In the genomic region with DNA sequence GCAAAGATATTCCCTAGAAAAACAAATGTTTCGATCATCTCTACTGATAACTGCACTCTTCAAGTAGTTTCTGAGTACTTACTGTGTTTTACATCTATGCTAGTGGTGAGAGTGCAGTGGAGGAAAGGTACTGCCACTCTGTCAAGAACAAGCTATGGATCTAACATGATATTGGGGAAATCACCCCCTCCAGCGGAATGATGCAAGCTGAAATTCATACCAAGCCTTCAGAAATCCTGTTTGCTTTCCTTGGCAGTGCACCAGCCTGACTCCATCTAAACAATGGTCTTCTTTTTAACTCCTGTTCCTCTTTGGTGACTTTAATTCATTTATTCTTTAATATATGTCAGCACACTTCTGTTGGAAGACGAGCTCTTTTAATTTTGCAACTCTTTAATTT, we compare ENCODE assay signal across 15 cellular contexts.
DNase-seq lines count a peak whose midpoint lies in the region; ATAC-seq and TF ChIP-seq lines count a peak whose summit lies in the region.
"Had no signal": no experiment of that assay in that cellular context is flagged by ENCODE, and none has a peak within 500 bp of the region (broad histone marks: within the 10 kb centered on the region; RNA-seq: fewer than 3 reads in every experiment).

No MANE protein-coding gene starts in this region.

- H3K36me3 ChIP-seq in OCI-LY1 (ENCODE audit: insufficient read depth, low read length), result no peaks in the 10 kb centered on the region

- H3K9ac ChIP-seq in OCI-LY1 (ENCODE audit: low read length), result peak overlapping the region; percentile 20

- no peaks in the 10 kb centered on the region for H3K79me2 ChIP-seq in OCI-LY1 (ENCODE audit: insufficient read depth, low read length)

- H3K27me3 ChIP-seq in OCI-LY1 (ENCODE audit: insufficient read depth, low read length), result no peaks in the 10 kb centered on the region
- H3K27me3 ChIP-seq: body of pancreas had no signal

- H3F3A ChIP-seq in OCI-LY1 (ENCODE audit: insufficient read depth, low read length), result peaks cover 24% of the 10 kb centered on the region

- no peak overlapping the region for H3K4me2 ChIP-seq in OCI-LY1 (ENCODE audit: low read length)

- TF ChIP-seq CTCF in OCI-LY1 (IDR thresholded peaks at IDR 0.05; ENCODE audit: low read length) (peak; percentile 31; the same call in 1 of the 2 replicates), nephron progenitor cell (IDR thresholded peaks at IDR 0.05) (no peak)

- peaks cover 61% of the 10 kb centered on the region for H3K4me1 ChIP-seq in OCI-LY1 (ENCODE audit: insufficient read depth, low read length, severe bottlenecking)

- H3K9me3 Mint-ChIP-seq in nephron progenitor cell, result no peaks in the 10 kb centered on the region
- no peaks in the 10 kb centered on the region for H3K9me3 Mint-ChIP-seq in activated naive CD8-positive, alpha-beta T cell treated with anti-CD3 and anti-CD28 coated beads for 36 hours

- no peak overlapping the region for H3K4me3 ChIP-seq in OCI-LY1 (ENCODE audit: low read depth, low read length, poor library complexity, severe bottlenecking)
- H3K4me3 ChIP-seq: body of pancreas had no signal

- ATAC-seq in HG03457 (IDR thresholded peaks at IDR 0.05; ENCODE audit: unreplicated experiment), result no peak
- ATAC-seq: body of pancreas, esophagus mucosa had no signal

- no peak overlapping the region for H3K4me3 Mint-ChIP-seq in nephron progenitor cell
- H3K4me3 Mint-ChIP-seq in activated naive CD8-positive, alpha-beta T cell treated with anti-CD3 and anti-CD28 coated beads for 36 hours, result no peak overlapping the region

- peak; percentile 17 for DNase-seq in Daoy (ENCODE audit: low read depth)
- peak; percentile 59 for DNase-seq in dedifferentiated amniotic fluid mesenchymal stem cell (ENCODE audit: extremely low spot score)
- no peak for DNase-seq in nephron progenitor cell
- no peak for DNase-seq in activated naive CD8-positive, alpha-beta T cell treated with anti-CD3 and anti-CD28 coated beads for 36 hours
- no peak for DNase-seq in NCI-H1092 treated with DMSO at 0.1 percent for 48 hours (lab: John Stamatoyannopoulos, UW)
- DNase-seq in stimulated activated naive CD4-positive, alpha-beta T cell treated with Interleukin-2 at 50 U/mL for 16 hours (lab: John Stamatoyannopoulos, UW), result no peak
- DNase-seq: activated T-cell treated with anti-CD3 and anti-CD28 coated beads, Interleukin-2, amount 50 U/mL, for 48 hours; body of pancreas; GDM1; MM.1S; NCI-H524 had no signal

- peak overlapping the region; percentile 95 for H3K27ac ChIP-seq in OCI-LY1 (ENCODE audit: low read depth, low read length, poor library complexity, severe bottlenecking)
- H3K27ac ChIP-seq: body of pancreas, C4-2B had no signal

- peaks cover 26% of the 10 kb centered on the region for H3K4me1 Mint-ChIP-seq in nephron progenitor cell
- peaks cover 3% of the 10 kb centered on the region for H3K4me1 Mint-ChIP-seq in activated naive CD8-positive, alpha-beta T cell treated with anti-CD3 and anti-CD28 coated beads for 36 hours

- peak overlapping the region; percentile 76 for H2AFZ ChIP-seq in OCI-LY1 (ENCODE audit: low read length)

- H3K27me3 Mint-ChIP-seq in nephron progenitor cell (ENCODE audit: low read depth, poor library complexity), result peaks cover 2% of the 10 kb centered on the region
- no peaks in the 10 kb centered on the region for H3K27me3 Mint-ChIP-seq in activated naive CD8-positive, alpha-beta T cell treated with anti-CD3 and anti-CD28 coated beads for 36 hours

- H3K9me2 ChIP-seq in OCI-LY1 (ENCODE audit: low read depth, low read length), result no peaks in the 10 kb centered on the region

- peak overlapping the region; percentile 50 for H3K27ac Mint-ChIP-seq in nephron progenitor cell
- no peak overlapping the region for H3K27ac Mint-ChIP-seq in activated naive CD8-positive, alpha-beta T cell treated with anti-CD3 and anti-CD28 coated beads for 36 hours

- H4K20me1 ChIP-seq in OCI-LY1 (ENCODE audit: insufficient read depth, low read length), result no peaks in the 10 kb centered on the region

- peaks cover 10% of the 10 kb centered on the region for H3K9me3 ChIP-seq in OCI-LY1 (ENCODE audit: low read length)
- H3K9me3 ChIP-seq: body of pancreas had no signal

- no peaks in the 10 kb centered on the region for H3K36me3 Mint-ChIP-seq in nephron progenitor cell (ENCODE audit: low read depth)
- H3K36me3 Mint-ChIP-seq in activated naive CD8-positive, alpha-beta T cell treated with anti-CD3 and anti-CD28 coated beads for 36 hours, result no peaks in the 10 kb centered on the region

Comparison
In these comparisons a context has a peak if more than half of its experiments do, and no peak if none do; other contexts are left out.
1. DNase-seq: peak in Daoy (single experiment) and dedifferentiated amniotic fluid mesenchymal stem cell (single experiment); none in nephron progenitor cell (single experiment), activated naive CD8-positive, alpha-beta T cell treated with anti-CD3 and anti-CD28 coated beads for 36 hours (single experiment), NCI-H1092 treated with DMSO at 0.1 percent for 48 hours (single experiment) and stimulated activated naive CD4-positive, alpha-beta T cell treated with Interleukin-2 at 50 U/mL for 16 hours (single experiment).